In the genomic region with DNA sequence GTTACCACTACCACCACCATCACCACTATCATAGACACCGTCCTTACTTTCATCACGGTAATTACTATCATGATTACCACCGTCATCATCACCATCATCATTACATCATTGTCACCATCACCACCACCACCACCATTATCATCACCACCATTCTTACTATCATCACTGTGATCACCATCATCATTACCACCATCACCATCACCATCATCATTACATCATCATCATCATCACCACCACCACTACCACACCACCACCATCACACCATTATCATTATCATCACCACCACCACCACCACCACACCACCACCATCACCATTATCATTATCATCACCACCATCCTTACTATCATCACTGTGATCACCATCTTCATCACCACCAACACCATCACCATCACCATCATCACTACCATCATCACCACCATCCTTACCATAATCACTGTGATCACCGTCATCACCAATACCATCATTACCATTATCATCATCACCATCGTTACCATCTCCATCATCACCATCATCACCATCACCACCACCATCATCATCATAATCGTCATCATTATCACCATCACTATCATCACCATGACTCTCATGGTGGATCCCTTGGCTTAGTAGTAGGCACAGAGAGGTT, we compare ENCODE assay signal across 20 cellular contexts.
DNase-seq lines count a peak whose midpoint lies in the region; ATAC-seq, FAIRE-seq and TF ChIP-seq lines count a peak whose summit lies in the region.
"Had no signal": no experiment of that assay in that cellular context is flagged by ENCODE, and none has a peak within 500 bp of the region (broad histone marks: within the 10 kb centered on the region; RNA-seq: fewer than 3 reads in every experiment).

No MANE protein-coding gene starts in this region.

- no peaks in the 10 kb centered on the region for H3K4me1 Mint-ChIP-seq in natural killer cell treated with Interleukin-12 subunit alpha and Interleukin-12 subunit beta and Interleukin-15 and Interleukin-18, amount 100 ng/mL, for 72 hours (ENCODE audit: low read depth in 2 of 2)
- H3K4me1 Mint-ChIP-seq: CD8-positive, alpha-beta memory T cell had no signal

- CTCF ChIA-PET in A549 (lab: Yijun Ruan, JAX) = no interaction called here
- CTCF ChIA-PET in IMR-90 (lab: Yijun Ruan, JAX) = no interaction called here

- no peak overlapping the region for H4K8ac ChIP-seq in IMR-90 (ENCODE audit: low read depth in 2 of 2, low read length in 2 of 2)

- TF ChIP-seq CTCF in A549 (IDR thresholded peaks at IDR 0.05) = no peak
- no peak for TF ChIP-seq CTCF in IMR-90 (conservative IDR thresholded peaks at IDR 0.05; ENCODE audit: low read depth, low read length)
- TF ChIP-seq CTCF in GM13977 (IDR thresholded peaks at IDR 0.05; ENCODE audit: extremely low read depth, insufficient read depth, missing control alignments) = no peak

- no TSS peak for BruUV-seq in IMR-90 (replicated peaks; lab: Mats Ljungman, UMichigan)

- no peak overlapping the region for H3K23ac ChIP-seq in IMR-90 (ENCODE audit: low read depth, low read length)

- peak overlapping the region; percentile 33 for H2AFZ ChIP-seq in IMR-90 (replicated peaks; ENCODE audit: low read length, poor library complexity)

- no peak for TF ChIP-seq EP300 in A549 (IDR thresholded peaks at IDR 0.05)

- no peak overlapping the region for H3K18ac ChIP-seq in IMR-90 (ENCODE audit: low read depth, low read length)

- H4K91ac ChIP-seq in IMR-90 (ENCODE audit: insufficient read depth, low read depth, low read length) = no peak overlapping the region

- H3K9ac ChIP-seq in IMR-90 (ENCODE audit: low read depth, low read length) = no peak overlapping the region
- H3K9ac ChIP-seq: BLaER1 had no signal

- peaks cover 5 to 12% of the 10 kb centered on the region in 2 donors for H3K27me3 Mint-ChIP-seq in natural killer cell treated with Interleukin-12 subunit alpha and Interleukin-12 subunit beta and Interleukin-15 and Interleukin-18, amount 100 ng/mL, for 72 hours

- H3K4me1 ChIP-seq in A549 (no peaks in the 10 kb centered on the region), IMR-90 (ENCODE audit: control insufficient read depth, insufficient read depth, low read length) (no peaks in the 10 kb centered on the region)
- H3K4me1 ChIP-seq: SJSA1 had no signal

- no peaks in the 10 kb centered on the region for H3K36me3 ChIP-seq in IMR-90 (ENCODE audit: control insufficient read depth, insufficient read depth, low read length)
- H3K36me3 ChIP-seq: BLaER1, SJSA1 had no signal

- H3K4me3 Mint-ChIP-seq in natural killer cell treated with Interleukin-12 subunit alpha and Interleukin-12 subunit beta and Interleukin-15 and Interleukin-18, amount 100 ng/mL, for 72 hours = no peak overlapping the region
- H3K4me3 Mint-ChIP-seq: CD8-positive, alpha-beta memory T cell had no signal

- no peaks in the 10 kb centered on the region for H3K9me1 ChIP-seq in IMR-90 (ENCODE audit: insufficient read depth, low read length)

- H3K4me3 ChIP-seq in A549 (no peak overlapping the region), IMR-90 (ENCODE audit: insufficient read depth, low read depth, low read length) (no peak overlapping the region)
- H3K4me3 ChIP-seq: BLaER1, SJSA1 had no signal

- in situ Hi-C loops in IMR-90 (cut with MboI; ENCODE audit: low sequenced_read_pairs) (no loop called here), GM13977 (cut with MboI; ENCODE audit: low pct_unique_long_range_greater_than_20kb, low sequenced_read_pairs, unreplicated experiment) (no loop called here)

- no peak overlapping the region for H2BK120ac ChIP-seq in IMR-90 (ENCODE audit: low read depth, low read length)

- H2AK9ac ChIP-seq in IMR-90 (replicated peaks; ENCODE audit: low read depth, low read length, poor library complexity) = peak overlapping the region; percentile 85

- dilution Hi-C loops in IMR-90 (cut with HindIII; ENCODE audit: low sequenced_read_pairs, unreplicated experiment) = no loop called here

- H3K9me3 ChIP-seq in A549 (no peaks in the 10 kb centered on the region), IMR-90 (ENCODE audit: control insufficient read depth, insufficient read depth, low read length) (peaks cover 50% of the 10 kb centered on the region)
- H3K9me3 ChIP-seq: BLaER1 had no signal

- DNase-seq in A549 (ENCODE audit: low read depth in 1 of 2, low spot score in 1 of 2) (no peak), IMR-90 (peak; percentile 1), GM13977 (ENCODE audit: low spot score) (no peak), activated T-cell treated with anti-CD3 and anti-CD28 coated beads for 4 hours (no peak)
- DNase-seq in natural killer cell treated with Interleukin-12 subunit alpha and Interleukin-12 subunit beta and Interleukin-15 and Interleukin-18, amount 100 ng/mL, for 72 hours (ENCODE audit: low spot score) = no peak
- DNase-seq: CD8-positive, alpha-beta memory T cell; DMS79; NCI-H1048; NCI-H510A treated with DMSO at 0.1 percent for 48 hours; NCI-H82; PC-3 had no signal

- no peak overlapping the region for H3K4ac ChIP-seq in IMR-90 (ENCODE audit: low read depth, low read length)

- TF ChIP-seq POLR2A in A549 (IDR thresholded peaks at IDR 0.05; ENCODE audit: low read length) (no peak), IMR-90 (IDR thresholded peaks at IDR 0.05; ENCODE audit: low read depth, low read length) (no peak)

- ATAC-seq in A549 (no peak), IMR-90 (ENCODE audit: low read depth) (no peak), GM18870 (IDR thresholded peaks at IDR 0.05; ENCODE audit: unreplicated experiment) (no peak), GM19035 (IDR thresholded peaks at IDR 0.05; ENCODE audit: unreplicated experiment) (no peak)
- ATAC-seq in natural killer cell treated with Interleukin-12 subunit alpha and Interleukin-12 subunit beta and Interleukin-15 and Interleukin-18, amount 100 ng/mL, for 72 hours = peak; percentile 49 to 51
- ATAC-seq: HCT116, PC-3 had no signal

- no peak overlapping the region for H3K27ac Mint-ChIP-seq in natural killer cell treated with Interleukin-12 subunit alpha and Interleukin-12 subunit beta and Interleukin-15 and Interleukin-18, amount 100 ng/mL, for 72 hours
- H3K27ac Mint-ChIP-seq: CD8-positive, alpha-beta memory T cell had no signal

- no peak overlapping the region for H2AK5ac ChIP-seq in IMR-90 (ENCODE audit: low read depth, low read length)

- no peaks in the 10 kb centered on the region for H3K79me1 ChIP-seq in IMR-90 (ENCODE audit: low read depth in 1 of 2, low read length in 2 of 2)

- no peak overlapping the region for H2BK20ac ChIP-seq in IMR-90 (ENCODE audit: low read depth, low read length)

- H4K5ac ChIP-seq in IMR-90 (ENCODE audit: low read depth, low read length) = no peak overlapping the region

- H2BK5ac ChIP-seq in IMR-90 (ENCODE audit: low read depth, low read length, poor library complexity, severe bottlenecking) = peak overlapping the region; percentile 72

- no peak overlapping the region for H2BK15ac ChIP-seq in IMR-90 (ENCODE audit: low read depth, low read length)

- H4K20me1 ChIP-seq in IMR-90 (ENCODE audit: insufficient read depth, low read length) = no peaks in the 10 kb centered on the region
- H4K20me1 ChIP-seq: BLaER1 had no signal

- H3K14ac ChIP-seq in IMR-90 (replicated peaks; ENCODE audit: low read depth, low read length) = no peak overlapping the region

- H3K9me3 Mint-ChIP-seq in natural killer cell treated with Interleukin-12 subunit alpha and Interleukin-12 subunit beta and Interleukin-15 and Interleukin-18, amount 100 ng/mL, for 72 hours = no peaks in the 10 kb centered on the region
- H3K9me3 Mint-ChIP-seq: CD8-positive, alpha-beta memory T cell had no signal

- WGBS in A549 (ENCODE audit: missing lambda C conversion rate) = 23% methylated on average over 6 of the region's 6 CpGs
- WGBS in IMR-90 (ENCODE audit: extremely low coverage in 2 of 2, insufficient read length in 1 of 2), 2 experiments = 71% methylated on average over 5 of the region's 6 CpGs; no CpG with 5 or more reads in 1 of the 2 experiments

- no peak overlapping the region for H3K56ac ChIP-seq in IMR-90 (ENCODE audit: extremely low read depth, insufficient read depth, low read length)

- H3K36me3 Mint-ChIP-seq in natural killer cell treated with Interleukin-12 subunit alpha and Interleukin-12 subunit beta and Interleukin-15 and Interleukin-18, amount 100 ng/mL, for 72 hours = no peaks in the 10 kb centered on the region
- H3K36me3 Mint-ChIP-seq: CD8-positive, alpha-beta memory T cell had no signal

- no peak for TF ChIP-seq RAD21 in A549 (conservative IDR thresholded peaks at IDR 0.05 in 1 of 2, IDR thresholded peaks at IDR 0.05 in 1 of 2)
- no peak for TF ChIP-seq RAD21 in IMR-90 (IDR thresholded peaks at IDR 0.05; ENCODE audit: low read length)

- H3K27me3 ChIP-seq in IMR-90 (ENCODE audit: control insufficient read depth, insufficient read depth, low read length) = no peaks in the 10 kb centered on the region
- H3K27me3 ChIP-seq: BLaER1, SJSA1 had no signal

- no peak overlapping the region for H3K27ac ChIP-seq in A549
- no peak overlapping the region for H3K27ac ChIP-seq in IMR-90 (ENCODE audit: insufficient read depth, low read length)
- H3K27ac ChIP-seq: BLaER1, RWPE1, SJSA1 had no signal

- POLR2A ChIA-PET in A549 (lab: Yijun Ruan, JAX) (no interaction called here), IMR-90 (lab: Charles Lee; ENCODE audit: unreplicated experiment) (no interaction called here)

- H3K4me2 ChIP-seq in A549 (no peak overlapping the region), IMR-90 (ENCODE audit: low read depth, low read length) (no peak overlapping the region)
- H3K4me2 ChIP-seq: BLaER1 had no signal

- FAIRE-seq in A549 (lab: Jason Lieb, UNC) (peak; percentile 74), endometrium (lab: Jason Lieb, UNC) (peak; percentile 23)
- FAIRE-seq: D721Med, GM19239 had no signal

- intact Hi-C loops in IMR-90 (cut with micrococcal nuclease) = no loop called here

TF ChIP-seq in A549, 52 proteins besides CTCF, POLR2A, EP300 and RAD21 (continues in another document):
- no peak for TF ChIP-seq ESRRA (IDR thresholded peaks at IDR 0.05; ENCODE audit: borderline replicate concordance, low read length)
- TF ChIP-seq, protein P1, sequence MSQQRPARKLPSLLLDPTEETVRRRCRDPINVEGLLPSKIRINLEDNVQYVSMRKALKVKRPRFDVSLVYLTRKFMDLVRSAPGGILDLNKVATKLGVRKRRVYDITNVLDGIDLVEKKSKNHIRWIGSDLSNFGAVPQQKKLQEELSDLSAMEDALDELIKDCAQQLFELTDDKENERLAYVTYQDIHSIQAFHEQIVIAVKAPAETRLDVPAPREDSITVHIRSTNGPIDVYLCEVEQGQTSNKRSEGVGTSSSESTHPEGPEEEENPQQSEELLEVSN (IDR thresholded peaks at IDR 0.05; ENCODE audit: borderline replicate concordance, low read depth) = no peak
- TF ChIP-seq SREBF2 (IDR thresholded peaks at IDR 0.05) = no peak

TF ChIP-seq in IMR-90, 13 proteins besides CTCF, POLR2A, EP300 and RAD21 (continues in another document):
- TF ChIP-seq RFX5 (IDR thresholded peaks at IDR 0.05; ENCODE audit: low read depth, low read length) = no peak
- no peak for TF ChIP-seq BHLHE40 (IDR thresholded peaks at IDR 0.05; ENCODE audit: low read depth, low read length)

Comparison
In these comparisons a context has a peak if more than half of its experiments do, and no peak if none do; other contexts are left out.
1. ATAC-seq: peak in natural killer cell treated with Interleukin-12 subunit alpha and Interleukin-12 subunit beta and Interleukin-15 and Interleukin-18, amount 100 ng/mL, for 72 hours (2 of 2); none in A549 (0 of 2), IMR-90 (single experiment), GM18870 (single experiment) and GM19035 (single experiment).